In the genomic region with DNA sequence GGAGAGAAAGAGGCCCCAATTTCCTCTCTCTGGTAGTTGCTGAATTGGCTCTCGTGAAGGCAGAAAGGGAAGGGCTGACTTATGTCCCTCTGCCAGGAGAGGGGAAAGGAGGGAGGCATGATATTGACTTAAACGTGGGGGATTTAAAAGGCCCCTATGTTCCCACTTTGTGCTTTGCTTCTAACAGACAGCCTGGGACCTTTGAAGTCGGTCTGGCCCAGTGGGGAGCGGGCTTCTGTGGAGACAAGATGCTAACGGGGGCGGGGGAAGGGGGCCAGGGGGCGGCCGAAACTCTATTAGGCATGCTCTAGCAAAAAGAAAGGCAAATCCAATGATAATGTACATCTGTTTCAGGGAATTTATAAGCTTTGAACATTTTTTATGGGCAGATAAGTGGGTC, we compare ENCODE assay signal across 23 cellular contexts. TPM values are rescaled to one million over a fixed set of nuclear protein-coding genes. Genes with fewer than 3 reads are reported as not detected.
"Had no signal": no experiment of that assay in that cellular context is flagged by ENCODE, and none has a peak within 500 bp of the region (broad histone marks: within the 10 kb centered on the region; RNA-seq: fewer than 3 reads in every experiment).

No MANE protein-coding gene starts in this region.

- H3K27me3 ChIP-seq: adrenal gland, ascending aorta, esophagus muscularis mucosa, upper lobe of left lung had no signal

- DNase-seq: activated CD4-positive, CD25-positive, alpha-beta regulatory T cell treated with anti-CD3 and anti-CD28 coated beads, Interleukin-2, amount 50 U/mL, for 72 hours; activated naive CD4-positive, alpha-beta T cell; activated T-cell treated with anti-CD3 and anti-CD28 coated beads, Interleukin-2, amount 50 U/mL, for 1 hour; adrenal gland; central memory CD4-positive, alpha-beta T cell; effector memory CD8-positive, alpha-beta T cell; hypothalamus; lower lobe of right lung; natural killer cell; posterior cingulate gyrus; SK-N-SH; stimulated activated CD4-positive, alpha-beta T cell treated with anti-CD3 and anti-CD28 coated beads, Interleukin-4, amount 100 ng/mL, for 1 hour; stimulated activated naive CD4-positive, alpha-beta T cell; T-cell; upper lobe of left lung had no signal

- H3K4me3 ChIP-seq: adrenal gland, ascending aorta, esophagus muscularis mucosa, lower lobe of right lung, thoracic aorta, upper lobe of left lung had no signal

- H3K36me3 Mint-ChIP-seq: natural killer cell had no signal

- H3K9me3 ChIP-seq: adrenal gland, ascending aorta, esophagus muscularis mucosa, lower lobe of right lung, SK-N-SH, thoracic aorta, upper lobe of left lung had no signal

- H3K4me3 Mint-ChIP-seq: activated naive CD8-positive, alpha-beta T cell; effector memory CD8-positive, alpha-beta T cell; natural killer cell; T-cell; T-helper 2 cell treated with Interferon-gamma antibody and Interleukin-4, amounts not matched to agents 5 μg/mL and 100 μg/mL, for 36 hours had no signal

- H3K36me3 ChIP-seq: adrenal gland, lower lobe of right lung, thoracic aorta, upper lobe of left lung had no signal

- H3K9me3 Mint-ChIP-seq: effector memory CD8-positive, alpha-beta T cell; natural killer cell; T-cell; T-helper 2 cell treated with Interferon-gamma antibody and Interleukin-4, amounts not matched to agents 5 μg/mL and 100 μg/mL, for 36 hours had no signal

- H3K4me2 ChIP-seq: SK-N-SH had no signal

- H3K9ac ChIP-seq: SK-N-SH had no signal

- H3K27ac Mint-ChIP-seq: activated naive CD8-positive, alpha-beta T cell; T-cell; T-helper 2 cell treated with Interferon-gamma antibody and Interleukin-4, amounts not matched to agents 5 μg/mL and 100 μg/mL, for 36 hours had no signal

- H3K4me1 ChIP-seq: ascending aorta, lower lobe of right lung had no signal

- H3K27me3 Mint-ChIP-seq: activated naive CD8-positive, alpha-beta T cell; T-cell had no signal

- H3K27ac ChIP-seq: adrenal gland, ascending aorta, esophagus muscularis mucosa, lower lobe of right lung, thoracic aorta, upper lobe of left lung, VCaP had no signal

RNA-seq across cellular contexts. Expression of a gene that starts 35.3 kb away (rescaled TPM):
- total RNA-seq: renal cortical epithelial cell had no signal
- polyA plus RNA-seq: keratinocyte, SK-N-SH had no signal

RNA-seq across cellular contexts. Expression of a gene that starts 47.5 kb away (rescaled TPM):
- polyA plus RNA-seq: SK-N-SH had no signal
